Comparison of ENCODE assay signal across 1 cellular context in genomic region chrX:53683556-53684414, GRCh38.
TF ChIP-seq lines count a peak whose summit lies in the region.

No MANE protein-coding gene starts in this region.

TF ChIP-seq in GM12878, 131 proteins besides CTCF, POLR2A, EP300 and RAD21 (continued from another document):
- TF ChIP-seq MXI1 (IDR thresholded peaks at IDR 0.05; ENCODE audit: low read depth, low read length) (0 out of 2 replicates have a peak, but pooled peaks have one; percentile 40), BHLHE40 (IDR thresholded peaks at IDR 0.05; ENCODE audit: borderline replicate concordance in 1 of 2, low read depth in 2 of 2, low read length in 1 of 2) (peak; percentile 74 to 88; a peak in 3 of 4 replicates), MEF2A (IDR thresholded peaks at IDR 0.05; ENCODE audit: insufficient read depth, low read depth, low read length) (0 out of 2 replicates have a peak, but pooled peaks have one; percentile 7), CREB1 (IDR thresholded peaks at IDR 0.05; ENCODE audit: low read depth) (peak; percentile 80), BACH1 (IDR thresholded peaks at IDR 0.05; ENCODE audit: borderline replicate concordance) (peak; percentile 92), MYB (IDR thresholded peaks at IDR 0.05; ENCODE audit: borderline replicate concordance, low read depth, low read length) (no peak; the same call in 1 of the 2 replicates), IKZF2 (IDR thresholded peaks at IDR 0.05) (peak; percentile 22 to 27; a peak in 1 of 4 replicates), YY1 (IDR thresholded peaks at IDR 0.05; ENCODE audit: low read depth, low read length) (peak; percentile 92), CHD4 (IDR thresholded peaks at IDR 0.05) (no peak), HCFC1 (IDR thresholded peaks at IDR 0.05; ENCODE audit: low read length) (no peak), RUNX3 (IDR thresholded peaks at IDR 0.05; ENCODE audit: low read length) (peak; percentile 47; the same call in 1 of the 2 replicates), STAT3 (IDR thresholded peaks at IDR 0.05; ENCODE audit: low read depth, low read length) (no peak), NBN (IDR thresholded peaks at IDR 0.05) (peak; percentile 74), EGR1 (IDR thresholded peaks at IDR 0.05; ENCODE audit: borderline replicate concordance in 1 of 2, low read depth in 2 of 2, low read length in 2 of 2) (peak in 1 of 2 experiments; percentile 28; a peak in 1 of 3 replicates), IKZF1 (conservative IDR thresholded peaks at IDR 0.05) (0 out of 2 replicates have a peak, but pooled peaks have one; percentile 54), POU2F2 (IDR thresholded peaks at IDR 0.05; ENCODE audit: borderline replicate concordance, low read depth, low read length) (peak; percentile 26; the same call in 2 of the 3 replicates), RFX5 (IDR thresholded peaks at IDR 0.05; ENCODE audit: low read depth, low read length) (0 out of 2 replicates have a peak, but pooled peaks have one; percentile 5), MEF2B (IDR thresholded peaks at IDR 0.05; ENCODE audit: partially characterized antibody, poor library complexity, severe bottlenecking) (peak; percentile 40), TCF3 (IDR thresholded peaks at IDR 0.05; ENCODE audit: borderline replicate concordance, insufficient read depth, low read depth, low read length) (no peak), ZBED1 (IDR thresholded peaks at IDR 0.05; ENCODE audit: borderline replicate concordance) (peak; percentile 99; the same call in 1 of the 2 replicates), POLR2AphosphoS5 (IDR thresholded peaks at IDR 0.05; ENCODE audit: low read length) (peak; percentile 80), CBFB (IDR thresholded peaks at IDR 0.05; ENCODE audit: low read depth) (peak; percentile 86), BRCA1 (IDR thresholded peaks at IDR 0.05; ENCODE audit: low read depth, low read length) (peak; percentile 76; the same call in 1 of the 2 replicates), TAF1 (IDR thresholded peaks at IDR 0.05; ENCODE audit: borderline replicate concordance, low read depth, low read length) (peak; percentile 61), CHD2 (IDR thresholded peaks at IDR 0.05; ENCODE audit: borderline replicate concordance, low read depth, low read length) (peak; percentile 98), POLR2AphosphoS2 (IDR thresholded peaks at IDR 0.05; ENCODE audit: low read depth, low read length) (peak; percentile 80; the same call in 1 of the 2 replicates), SMAD5 (IDR thresholded peaks at IDR 0.05; ENCODE audit: low read depth) (peak; percentile 79), RB1 (IDR thresholded peaks at IDR 0.05; ENCODE audit: borderline replicate concordance) (0 out of 2 replicates have a peak, but pooled peaks have one; percentile 17), HSF1 (IDR thresholded peaks at IDR 0.05; ENCODE audit: low read depth, low read length) (no peak)
- TF ChIP-seq, protein P1, sequence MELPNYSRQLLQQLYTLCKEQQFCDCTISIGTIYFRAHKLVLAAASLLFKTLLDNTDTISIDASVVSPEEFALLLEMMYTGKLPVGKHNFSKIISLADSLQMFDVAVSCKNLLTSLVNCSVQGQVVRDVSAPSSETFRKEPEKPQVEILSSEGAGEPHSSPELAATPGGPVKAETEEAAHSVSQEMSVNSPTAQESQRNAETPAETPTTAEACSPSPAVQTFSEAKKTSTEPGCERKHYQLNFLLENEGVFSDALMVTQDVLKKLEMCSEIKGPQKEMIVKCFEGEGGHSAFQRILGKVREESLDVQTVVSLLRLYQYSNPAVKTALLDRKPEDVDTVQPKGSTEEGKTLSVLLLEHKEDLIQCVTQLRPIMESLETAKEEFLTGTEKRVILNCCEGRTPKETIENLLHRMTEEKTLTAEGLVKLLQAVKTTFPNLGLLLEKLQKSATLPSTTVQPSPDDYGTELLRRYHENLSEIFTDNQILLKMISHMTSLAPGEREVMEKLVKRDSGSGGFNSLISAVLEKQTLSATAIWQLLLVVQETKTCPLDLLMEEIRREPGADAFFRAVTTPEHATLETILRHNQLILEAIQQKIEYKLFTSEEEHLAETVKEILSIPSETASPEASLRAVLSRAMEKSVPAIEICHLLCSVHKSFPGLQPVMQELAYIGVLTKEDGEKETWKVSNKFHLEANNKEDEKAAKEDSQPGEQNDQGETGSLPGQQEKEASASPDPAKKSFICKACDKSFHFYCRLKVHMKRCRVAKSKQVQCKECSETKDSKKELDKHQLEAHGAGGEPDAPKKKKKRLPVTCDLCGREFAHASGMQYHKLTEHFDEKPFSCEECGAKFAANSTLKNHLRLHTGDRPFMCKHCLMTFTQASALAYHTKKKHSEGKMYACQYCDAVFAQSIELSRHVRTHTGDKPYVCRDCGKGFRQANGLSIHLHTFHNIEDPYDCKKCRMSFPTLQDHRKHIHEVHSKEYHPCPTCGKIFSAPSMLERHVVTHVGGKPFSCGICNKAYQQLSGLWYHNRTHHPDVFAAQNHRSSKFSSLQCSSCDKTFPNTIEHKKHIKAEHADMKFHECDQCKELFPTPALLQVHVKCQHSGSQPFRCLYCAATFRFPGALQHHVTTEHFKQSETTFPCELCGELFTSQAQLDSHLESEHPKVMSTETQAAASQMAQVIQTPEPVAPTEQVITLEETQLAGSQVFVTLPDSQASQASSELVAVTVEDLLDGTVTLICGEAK (IDR thresholded peaks at IDR 0.05; ENCODE audit: borderline replicate concordance) = peak; percentile 10; the same call in 1 of the 2 replicates
- TF ChIP-seq, protein P2, sequence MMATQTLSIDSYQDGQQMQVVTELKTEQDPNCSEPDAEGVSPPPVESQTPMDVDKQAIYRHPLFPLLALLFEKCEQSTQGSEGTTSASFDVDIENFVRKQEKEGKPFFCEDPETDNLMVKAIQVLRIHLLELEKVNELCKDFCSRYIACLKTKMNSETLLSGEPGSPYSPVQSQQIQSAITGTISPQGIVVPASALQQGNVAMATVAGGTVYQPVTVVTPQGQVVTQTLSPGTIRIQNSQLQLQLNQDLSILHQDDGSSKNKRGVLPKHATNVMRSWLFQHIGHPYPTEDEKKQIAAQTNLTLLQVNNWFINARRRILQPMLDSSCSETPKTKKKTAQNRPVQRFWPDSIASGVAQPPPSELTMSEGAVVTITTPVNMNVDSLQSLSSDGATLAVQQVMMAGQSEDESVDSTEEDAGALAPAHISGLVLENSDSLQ (IDR thresholded peaks at IDR 0.05) = peak; percentile 49; the same call in 1 of the 2 replicates
- TF ChIP-seq, protein P3, sequence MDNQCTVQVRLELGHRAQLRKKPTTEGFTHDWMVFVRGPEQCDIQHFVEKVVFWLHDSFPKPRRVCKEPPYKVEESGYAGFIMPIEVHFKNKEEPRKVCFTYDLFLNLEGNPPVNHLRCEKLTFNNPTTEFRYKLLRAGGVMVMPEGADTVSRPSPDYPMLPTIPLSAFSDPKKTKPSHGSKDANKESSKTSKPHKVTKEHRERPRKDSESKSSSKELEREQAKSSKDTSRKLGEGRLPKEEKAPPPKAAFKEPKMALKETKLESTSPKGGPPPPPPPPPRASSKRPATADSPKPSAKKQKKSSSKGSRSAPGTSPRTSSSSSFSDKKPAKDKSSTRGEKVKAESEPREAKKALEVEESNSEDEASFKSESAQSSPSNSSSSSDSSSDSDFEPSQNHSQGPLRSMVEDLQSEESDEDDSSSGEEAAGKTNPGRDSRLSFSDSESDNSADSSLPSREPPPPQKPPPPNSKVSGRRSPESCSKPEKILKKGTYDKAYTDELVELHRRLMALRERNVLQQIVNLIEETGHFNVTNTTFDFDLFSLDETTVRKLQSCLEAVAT (IDR thresholded peaks at IDR 0.05) = peak; percentile 48; the same call in 1 of the 2 replicates
- TF ChIP-seq, protein P4, sequence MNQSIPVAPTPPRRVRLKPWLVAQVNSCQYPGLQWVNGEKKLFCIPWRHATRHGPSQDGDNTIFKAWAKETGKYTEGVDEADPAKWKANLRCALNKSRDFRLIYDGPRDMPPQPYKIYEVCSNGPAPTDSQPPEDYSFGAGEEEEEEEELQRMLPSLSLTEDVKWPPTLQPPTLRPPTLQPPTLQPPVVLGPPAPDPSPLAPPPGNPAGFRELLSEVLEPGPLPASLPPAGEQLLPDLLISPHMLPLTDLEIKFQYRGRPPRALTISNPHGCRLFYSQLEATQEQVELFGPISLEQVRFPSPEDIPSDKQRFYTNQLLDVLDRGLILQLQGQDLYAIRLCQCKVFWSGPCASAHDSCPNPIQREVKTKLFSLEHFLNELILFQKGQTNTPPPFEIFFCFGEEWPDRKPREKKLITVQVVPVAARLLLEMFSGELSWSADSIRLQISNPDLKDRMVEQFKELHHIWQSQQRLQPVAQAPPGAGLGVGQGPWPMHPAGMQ (IDR thresholded peaks at IDR 0.05; ENCODE audit: borderline replicate concordance) = peak; percentile 86
TF ChIP-seq in GM12878: peak in this region for 34.
